In the genomic region with DNA sequence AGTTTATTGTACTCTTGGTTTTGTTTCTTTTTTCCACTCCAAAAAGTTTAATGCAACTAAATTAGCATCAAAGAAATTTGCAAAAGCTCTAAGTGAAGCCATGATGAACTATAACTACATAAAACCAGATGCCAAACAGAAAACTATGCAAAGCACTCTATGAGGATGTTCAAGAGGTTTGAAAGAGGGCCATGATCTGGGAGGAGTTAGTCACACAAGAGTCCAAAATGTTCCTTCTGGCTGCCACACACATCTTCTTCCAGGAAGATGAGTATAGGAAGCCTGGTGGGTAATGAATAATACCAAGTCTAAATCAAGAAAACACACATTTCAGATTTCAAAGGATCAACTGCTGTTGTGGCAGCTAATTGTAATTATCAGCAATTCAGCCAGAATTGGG, we compare ENCODE assay signal across 2 cellular contexts.
TF ChIP-seq lines count a peak whose summit lies in the region.

No MANE protein-coding gene starts in this region.

TF ChIP-seq in IMR-90, 13 proteins besides CTCF, POLR2A, EP300 and RAD21 (continued from another document):
- TF ChIP-seq, protein P1, sequence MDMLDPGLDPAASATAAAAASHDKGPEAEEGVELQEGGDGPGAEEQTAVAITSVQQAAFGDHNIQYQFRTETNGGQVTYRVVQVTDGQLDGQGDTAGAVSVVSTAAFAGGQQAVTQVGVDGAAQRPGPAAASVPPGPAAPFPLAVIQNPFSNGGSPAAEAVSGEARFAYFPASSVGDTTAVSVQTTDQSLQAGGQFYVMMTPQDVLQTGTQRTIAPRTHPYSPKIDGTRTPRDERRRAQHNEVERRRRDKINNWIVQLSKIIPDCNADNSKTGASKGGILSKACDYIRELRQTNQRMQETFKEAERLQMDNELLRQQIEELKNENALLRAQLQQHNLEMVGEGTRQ (IDR thresholded peaks at IDR 0.05; ENCODE audit: low read depth, low read length), result no peak
- TF ChIP-seq MXI1 (IDR thresholded peaks at IDR 0.05; ENCODE audit: borderline replicate concordance, low read depth, low read length) (no peak), CEBPB (IDR thresholded peaks at IDR 0.05; ENCODE audit: low read depth, low read length) (no peak), RCOR1 (IDR thresholded peaks at IDR 0.05; ENCODE audit: insufficient replicate concordance, low read length) (no peak), MAFK (IDR thresholded peaks at IDR 0.05; ENCODE audit: low read depth, low read length) (no peak), FOS (IDR thresholded peaks at IDR 0.05; ENCODE audit: low read depth, low read length) (no peak), NFE2L2 (IDR thresholded peaks at IDR 0.05; ENCODE audit: low read depth, low read length) (no peak), MAZ (IDR thresholded peaks at IDR 0.05; ENCODE audit: borderline replicate concordance, low read depth, low read length) (no peak)
- TF ChIP-seq, protein P2, sequence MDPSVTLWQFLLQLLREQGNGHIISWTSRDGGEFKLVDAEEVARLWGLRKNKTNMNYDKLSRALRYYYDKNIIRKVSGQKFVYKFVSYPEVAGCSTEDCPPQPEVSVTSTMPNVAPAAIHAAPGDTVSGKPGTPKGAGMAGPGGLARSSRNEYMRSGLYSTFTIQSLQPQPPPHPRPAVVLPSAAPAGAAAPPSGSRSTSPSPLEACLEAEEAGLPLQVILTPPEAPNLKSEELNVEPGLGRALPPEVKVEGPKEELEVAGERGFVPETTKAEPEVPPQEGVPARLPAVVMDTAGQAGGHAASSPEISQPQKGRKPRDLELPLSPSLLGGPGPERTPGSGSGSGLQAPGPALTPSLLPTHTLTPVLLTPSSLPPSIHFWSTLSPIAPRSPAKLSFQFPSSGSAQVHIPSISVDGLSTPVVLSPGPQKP (IDR thresholded peaks at IDR 0.05; ENCODE audit: borderline replicate concordance, low read depth, low read length), result no peak

TF ChIP-seq in SK-N-SH, 30 proteins besides CTCF, POLR2A, EP300 and RAD21 (continued from another document):
- TF ChIP-seq TAF1 (IDR thresholded peaks at IDR 0.05; ENCODE audit: borderline replicate concordance, low read depth, low read length) (no peak), CHD2 (IDR thresholded peaks at IDR 0.05; ENCODE audit: low read length, partially characterized antibody) (no peak), NFIC (IDR thresholded peaks at IDR 0.05; ENCODE audit: borderline replicate concordance) (no peak), SIN3A (IDR thresholded peaks at IDR 0.05; ENCODE audit: borderline replicate concordance, low read depth, low read length) (no peak), RXRA (IDR thresholded peaks at IDR 0.05; ENCODE audit: borderline replicate concordance, low read depth) (no peak), TEAD4 (IDR thresholded peaks at IDR 0.05; ENCODE audit: borderline replicate concordance, insufficient read depth) (no peak), PBX3 (IDR thresholded peaks at IDR 0.05) (no peak)
